In the genomic region with DNA sequence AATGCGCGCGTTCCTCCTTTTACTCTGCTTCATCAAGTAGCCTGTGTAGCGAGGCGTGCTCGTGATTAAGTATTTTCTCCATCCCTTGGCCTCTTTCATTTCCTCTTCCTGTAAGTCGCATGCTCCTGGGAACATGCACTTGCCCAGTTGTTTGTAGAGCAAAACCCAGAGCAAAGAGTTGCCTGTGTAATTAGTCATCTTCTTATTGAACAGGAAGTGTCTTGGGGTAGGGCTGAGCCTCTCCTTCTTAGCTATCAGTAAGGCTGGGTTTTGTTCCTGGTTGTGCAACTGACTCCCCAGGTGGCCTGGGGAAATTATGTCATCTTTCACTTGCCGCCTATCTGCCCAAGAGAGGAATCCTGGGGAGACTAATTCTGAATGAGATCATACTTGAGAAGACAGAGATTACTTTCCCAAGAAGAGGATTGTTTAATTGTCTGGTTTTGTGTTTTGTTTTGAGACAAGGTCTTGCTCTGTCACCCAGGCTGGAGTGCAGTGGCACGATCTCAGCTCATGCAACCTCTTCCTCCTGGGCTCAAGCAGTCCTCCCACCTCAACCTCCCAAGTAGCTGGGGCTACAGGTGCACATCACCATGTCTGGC, we compare ENCODE assay signal across 1 cellular context.
TF ChIP-seq lines count a peak whose summit lies in the region.

No MANE protein-coding gene starts in this region.

TF ChIP-seq in HEK293, 187 proteins besides CTCF, POLR2A, EP300 and RAD21 (continued from another document and continues in another):
- TF ChIP-seq TSHZ1 (tag by site-specific recombination; IDR thresholded peaks at IDR 0.05; ENCODE audit: borderline replicate concordance), result 0 out of 2 replicates have a peak, but pooled peaks have one; percentile 47
- peak; percentile 92 for TF ChIP-seq ZBTB21 (tag by site-specific recombination; IDR thresholded peaks at IDR 0.05)
- TF ChIP-seq ZNF138 (tag by site-specific recombination; IDR thresholded peaks at IDR 0.05; ENCODE audit: borderline replicate concordance), result no peak
- TF ChIP-seq ZNF701 (tag by site-specific recombination; IDR thresholded peaks at IDR 0.05), result no peak
- TF ChIP-seq ZNF426 (tag by site-specific recombination; IDR thresholded peaks at IDR 0.05), result no peak
- TF ChIP-seq, protein P1, sequence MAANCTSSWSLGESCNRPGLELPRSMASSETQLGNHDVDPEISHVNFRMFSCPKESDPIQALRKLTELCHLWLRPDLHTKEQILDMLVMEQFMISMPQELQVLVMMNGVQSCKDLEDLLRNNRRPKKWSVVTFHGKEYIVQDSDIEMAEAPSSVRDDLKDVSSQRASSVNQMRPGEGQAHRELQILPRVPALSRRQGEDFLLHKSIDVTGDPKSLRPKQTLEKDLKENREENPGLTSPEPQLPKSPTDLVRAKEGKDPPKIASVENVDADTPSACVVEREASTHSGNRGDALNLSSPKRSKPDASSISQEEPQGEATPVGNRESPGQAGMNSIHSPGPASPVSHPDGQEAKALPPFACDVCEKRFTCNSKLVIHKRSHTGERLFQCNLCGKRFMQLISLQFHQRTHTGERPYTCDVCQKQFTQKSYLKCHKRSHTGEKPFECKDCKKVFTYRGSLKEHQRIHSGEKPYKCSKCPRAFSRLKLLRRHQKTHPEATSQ (tag by site-specific recombination; IDR thresholded peaks at IDR 0.05), result no peak
- TF ChIP-seq KLF9 (tag by site-specific recombination; IDR thresholded peaks at IDR 0.05; ENCODE audit: low read depth), result no peak; the same call in 1 of the 2 replicates
- TF ChIP-seq ZNF544 (tag by site-specific recombination; IDR thresholded peaks at IDR 0.05), result no peak
- TF ChIP-seq SP2 (tag by site-specific recombination; IDR thresholded peaks at IDR 0.05), result peak; percentile 30
- peak; percentile 97 for TF ChIP-seq ZEB2 (tag by site-specific recombination; IDR thresholded peaks at IDR 0.05)
- TF ChIP-seq YY2 (tag by site-specific recombination; IDR thresholded peaks at IDR 0.05), result no peak
- no peak for TF ChIP-seq ZNF530 (tag by site-specific recombination; IDR thresholded peaks at IDR 0.05; ENCODE audit: low read depth)
- TF ChIP-seq, protein P2, sequence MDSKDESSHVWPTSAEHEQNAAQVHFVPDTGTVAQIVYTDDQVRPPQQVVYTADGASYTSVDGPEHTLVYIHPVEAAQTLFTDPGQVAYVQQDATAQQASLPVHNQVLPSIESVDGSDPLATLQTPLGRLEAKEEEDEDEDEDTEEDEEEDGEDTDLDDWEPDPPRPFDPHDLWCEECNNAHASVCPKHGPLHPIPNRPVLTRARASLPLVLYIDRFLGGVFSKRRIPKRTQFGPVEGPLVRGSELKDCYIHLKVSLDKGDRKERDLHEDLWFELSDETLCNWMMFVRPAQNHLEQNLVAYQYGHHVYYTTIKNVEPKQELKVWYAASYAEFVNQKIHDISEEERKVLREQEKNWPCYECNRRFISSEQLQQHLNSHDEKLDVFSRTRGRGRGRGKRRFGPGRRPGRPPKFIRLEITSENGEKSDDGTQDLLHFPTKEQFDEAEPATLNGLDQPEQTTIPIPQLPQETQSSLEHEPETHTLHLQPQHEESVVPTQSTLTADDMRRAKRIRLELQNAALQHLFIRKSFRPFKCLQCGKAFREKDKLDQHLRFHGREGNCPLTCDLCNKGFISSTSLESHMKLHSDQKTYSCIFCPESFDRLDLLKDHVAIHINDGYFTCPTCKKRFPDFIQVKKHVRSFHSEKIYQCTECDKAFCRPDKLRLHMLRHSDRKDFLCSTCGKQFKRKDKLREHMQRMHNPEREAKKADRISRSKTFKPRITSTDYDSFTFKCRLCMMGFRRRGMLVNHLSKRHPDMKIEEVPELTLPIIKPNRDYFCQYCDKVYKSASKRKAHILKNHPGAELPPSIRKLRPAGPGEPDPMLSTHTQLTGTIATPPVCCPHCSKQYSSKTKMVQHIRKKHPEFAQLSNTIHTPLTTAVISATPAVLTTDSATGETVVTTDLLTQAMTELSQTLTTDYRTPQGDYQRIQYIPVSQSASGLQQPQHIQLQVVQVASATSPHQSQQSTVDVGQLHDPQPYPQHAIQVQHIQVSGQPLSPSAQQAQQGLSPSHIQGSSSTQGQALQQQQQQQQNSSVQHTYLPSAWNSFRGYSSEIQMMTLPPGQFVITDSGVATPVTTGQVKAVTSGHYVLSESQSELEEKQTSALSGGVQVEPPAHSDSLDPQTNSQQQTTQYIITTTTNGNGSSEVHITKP (tag by site-specific recombination; IDR thresholded peaks at IDR 0.05), result peak; percentile 82
- no peak for TF ChIP-seq HOXD13 (CRISPR knock-in tag; IDR thresholded peaks at IDR 0.05; ENCODE audit: borderline replicate concordance)
- no peak; the same call in 1 of the 2 replicates for TF ChIP-seq REPIN1 (tag by site-specific recombination; IDR thresholded peaks at IDR 0.05; ENCODE audit: low read depth)
- no peak for TF ChIP-seq ZBTB1 (tag by site-specific recombination; IDR thresholded peaks at IDR 0.05)
- no peak; the same call in 1 of the 2 replicates for TF ChIP-seq ZNF654 (tag by site-specific recombination; IDR thresholded peaks at IDR 0.05; ENCODE audit: low read depth)
- TF ChIP-seq ZSCAN4 (tag by site-specific recombination; IDR thresholded peaks at IDR 0.05), result peak; percentile 19; the same call in 1 of the 2 replicates
- no peak for TF ChIP-seq ZNF157 (tag by site-specific recombination; IDR thresholded peaks at IDR 0.05)
- no peak for TF ChIP-seq ZNF555 (tag by site-specific recombination; conservative IDR thresholded peaks at IDR 0.05)
- TF ChIP-seq ZNF600 (tag by site-specific recombination; IDR thresholded peaks at IDR 0.05), result peak; percentile 77
- TF ChIP-seq, protein P3, sequence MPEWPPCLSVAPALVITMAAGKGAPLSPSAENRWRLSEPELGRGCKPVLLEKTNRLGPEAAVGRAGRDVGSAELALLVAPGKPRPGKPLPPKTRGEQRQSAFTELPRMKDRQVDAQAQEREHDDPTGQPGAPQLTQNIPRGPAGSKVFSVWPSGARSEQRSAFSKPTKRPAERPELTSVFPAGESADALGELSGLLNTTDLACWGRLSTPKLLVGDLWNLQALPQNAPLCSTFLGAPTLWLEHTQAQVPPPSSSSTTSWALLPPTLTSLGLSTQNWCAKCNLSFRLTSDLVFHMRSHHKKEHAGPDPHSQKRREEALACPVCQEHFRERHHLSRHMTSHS (tag by site-specific recombination; IDR thresholded peaks at IDR 0.05), result no peak
- no peak for TF ChIP-seq ZFP3 (tag by site-specific recombination; IDR thresholded peaks at IDR 0.05; ENCODE audit: low read depth)
- TF ChIP-seq ZNF777 (tag by site-specific recombination; IDR thresholded peaks at IDR 0.05; ENCODE audit: borderline replicate concordance), result no peak
- peak; percentile 24; the same call in 1 of the 2 replicates for TF ChIP-seq ZNF76 (tag by site-specific recombination; IDR thresholded peaks at IDR 0.05; ENCODE audit: borderline replicate concordance, low read depth)
- TF ChIP-seq ZNF624 (tag by site-specific recombination; IDR thresholded peaks at IDR 0.05), result no peak
- TF ChIP-seq, protein P4, sequence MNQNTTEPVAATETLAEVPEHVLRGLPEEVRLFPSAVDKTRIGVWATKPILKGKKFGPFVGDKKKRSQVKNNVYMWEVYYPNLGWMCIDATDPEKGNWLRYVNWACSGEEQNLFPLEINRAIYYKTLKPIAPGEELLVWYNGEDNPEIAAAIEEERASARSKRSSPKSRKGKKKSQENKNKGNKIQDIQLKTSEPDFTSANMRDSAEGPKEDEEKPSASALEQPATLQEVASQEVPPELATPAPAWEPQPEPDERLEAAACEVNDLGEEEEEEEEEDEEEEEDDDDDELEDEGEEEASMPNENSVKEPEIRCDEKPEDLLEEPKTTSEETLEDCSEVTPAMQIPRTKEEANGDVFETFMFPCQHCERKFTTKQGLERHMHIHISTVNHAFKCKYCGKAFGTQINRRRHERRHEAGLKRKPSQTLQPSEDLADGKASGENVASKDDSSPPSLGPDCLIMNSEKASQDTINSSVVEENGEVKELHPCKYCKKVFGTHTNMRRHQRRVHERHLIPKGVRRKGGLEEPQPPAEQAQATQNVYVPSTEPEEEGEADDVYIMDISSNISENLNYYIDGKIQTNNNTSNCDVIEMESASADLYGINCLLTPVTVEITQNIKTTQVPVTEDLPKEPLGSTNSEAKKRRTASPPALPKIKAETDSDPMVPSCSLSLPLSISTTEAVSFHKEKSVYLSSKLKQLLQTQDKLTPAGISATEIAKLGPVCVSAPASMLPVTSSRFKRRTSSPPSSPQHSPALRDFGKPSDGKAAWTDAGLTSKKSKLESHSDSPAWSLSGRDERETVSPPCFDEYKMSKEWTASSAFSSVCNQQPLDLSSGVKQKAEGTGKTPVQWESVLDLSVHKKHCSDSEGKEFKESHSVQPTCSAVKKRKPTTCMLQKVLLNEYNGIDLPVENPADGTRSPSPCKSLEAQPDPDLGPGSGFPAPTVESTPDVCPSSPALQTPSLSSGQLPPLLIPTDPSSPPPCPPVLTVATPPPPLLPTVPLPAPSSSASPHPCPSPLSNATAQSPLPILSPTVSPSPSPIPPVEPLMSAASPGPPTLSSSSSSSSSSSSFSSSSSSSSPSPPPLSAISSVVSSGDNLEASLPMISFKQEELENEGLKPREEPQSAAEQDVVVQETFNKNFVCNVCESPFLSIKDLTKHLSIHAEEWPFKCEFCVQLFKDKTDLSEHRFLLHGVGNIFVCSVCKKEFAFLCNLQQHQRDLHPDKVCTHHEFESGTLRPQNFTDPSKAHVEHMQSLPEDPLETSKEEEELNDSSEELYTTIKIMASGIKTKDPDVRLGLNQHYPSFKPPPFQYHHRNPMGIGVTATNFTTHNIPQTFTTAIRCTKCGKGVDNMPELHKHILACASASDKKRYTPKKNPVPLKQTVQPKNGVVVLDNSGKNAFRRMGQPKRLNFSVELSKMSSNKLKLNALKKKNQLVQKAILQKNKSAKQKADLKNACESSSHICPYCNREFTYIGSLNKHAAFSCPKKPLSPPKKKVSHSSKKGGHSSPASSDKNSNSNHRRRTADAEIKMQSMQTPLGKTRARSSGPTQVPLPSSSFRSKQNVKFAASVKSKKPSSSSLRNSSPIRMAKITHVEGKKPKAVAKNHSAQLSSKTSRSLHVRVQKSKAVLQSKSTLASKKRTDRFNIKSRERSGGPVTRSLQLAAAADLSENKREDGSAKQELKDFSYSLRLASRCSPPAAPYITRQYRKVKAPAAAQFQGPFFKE (tag by site-specific recombination; IDR thresholded peaks at IDR 0.05; ENCODE audit: borderline replicate concordance), result no peak
- TF ChIP-seq ZNF26 (tag by site-specific recombination; IDR thresholded peaks at IDR 0.05), result no peak
